18 cellular contexts compared by ENCODE assay signal in genomic region chr13:99051768-99052455, GRCh38.
DNase-seq lines count a peak whose midpoint lies in the region; ATAC-seq and TF ChIP-seq lines count a peak whose summit lies in the region.
"Had no signal": no experiment of that assay in that cellular context is flagged by ENCODE, and none has a peak within 500 bp of the region (broad histone marks: within the 10 kb centered on the region; RNA-seq: fewer than 3 reads in every experiment).

No MANE protein-coding gene starts in this region.

- H3K4ac ChIP-seq in neuronal stem cell (ENCODE audit: low read length), result no peak overlapping the region

- H3K27ac ChIP-seq in right cardiac atrium (ENCODE audit: low read length), result peak overlapping the region; percentile 48
- H3K27ac ChIP-seq in stomach, result no peak overlapping the region
- H3K27ac ChIP-seq in neuronal stem cell (replicated peaks; ENCODE audit: low read length), result no peak overlapping the region
- H3K27ac ChIP-seq: brain microvascular endothelial cell, left ventricle myocardium inferior, ovary, suprapubic skin had no signal

- peak overlapping the region; percentile 83 for H3K27ac Mint-ChIP-seq in T-helper 2 cell treated with Interferon-gamma antibody and Interleukin-4, amounts not matched to agents 5 μg/mL and 100 μg/mL, for 36 hours
- peak overlapping the region; percentile 35 for H3K27ac Mint-ChIP-seq in central memory CD8-positive, alpha-beta T cell (ENCODE audit: low read depth)
- peak overlapping the region in 1 of 2 donors; percentile 91 for H3K27ac Mint-ChIP-seq in stimulated activated naive CD8-positive, alpha-beta T cell treated with anti-CD3 and anti-CD28 coated beads, Interleukin-15, amount 100 ng/mL, for 72 hours

- H3K4me1 Mint-ChIP-seq in T-helper 2 cell treated with Interferon-gamma antibody and Interleukin-4, amounts not matched to agents 5 μg/mL and 100 μg/mL, for 36 hours (ENCODE audit: low read depth), result peaks cover 71% of the 10 kb centered on the region
- peaks cover 73% of the 10 kb centered on the region for H3K4me1 Mint-ChIP-seq in central memory CD8-positive, alpha-beta T cell
- peaks cover 93% of the 10 kb centered on the region for H3K4me1 Mint-ChIP-seq in stimulated activated naive CD8-positive, alpha-beta T cell treated with anti-CD3 and anti-CD28 coated beads, Interleukin-15, amount 100 ng/mL, for 72 hours

- H2BK12ac ChIP-seq in neuronal stem cell (ENCODE audit: low read length), result no peak overlapping the region

- no peak for ATAC-seq in right cardiac atrium
- ATAC-seq in left ventricle myocardium superior, result no peak
- peak; percentile 58 for ATAC-seq in central memory CD8-positive, alpha-beta T cell (replicated peaks; ENCODE audit: extremely low read depth, poor library complexity, severe bottlenecking)
- peak; percentile 58 for ATAC-seq in stimulated activated naive CD8-positive, alpha-beta T cell treated with anti-CD3 and anti-CD28 coated beads, Interleukin-15, amount 100 ng/mL, for 72 hours
- ATAC-seq: HepG2 had no signal

- TF ChIP-seq EP300 in stomach (IDR thresholded peaks at IDR 0.05), result no peak

- H3K27me3 ChIP-seq in right cardiac atrium (ENCODE audit: control insufficient read depth, insufficient read depth), result no peaks in the 10 kb centered on the region
- H3K27me3 ChIP-seq in stomach, result no peaks in the 10 kb centered on the region
- H3K27me3 ChIP-seq in neuronal stem cell (ENCODE audit: control insufficient read depth in 3 of 3, insufficient read depth in 3 of 3, low read depth in 1 of 3, low read length in 3 of 3), result peaks cover 0 to 4% (median 0%) of the 10 kb centered on the region in 3 experiments
- H3K27me3 ChIP-seq: brain microvascular endothelial cell, ovary, suprapubic skin had no signal

- H3K14ac ChIP-seq in neuronal stem cell (ENCODE audit: low read length), result no peak overlapping the region

- TF ChIP-seq POLR2A in stomach (IDR thresholded peaks at IDR 0.05), result no peak

- H3K4me2 ChIP-seq in neuronal stem cell (ENCODE audit: insufficient read depth, low read length, poor library complexity, severe bottlenecking), result no peak overlapping the region
- H3K4me2 ChIP-seq: SK-N-SH had no signal

- H3K9me3 ChIP-seq in right cardiac atrium (ENCODE audit: control insufficient read depth, low read length) (no peaks in the 10 kb centered on the region), stomach (no peaks in the 10 kb centered on the region), neuronal stem cell (replicated peaks in 1 of 2; ENCODE audit: control insufficient read depth in 2 of 2, insufficient read depth in 1 of 2, low read depth in 1 of 2, low read length in 2 of 2) (no peaks in the 10 kb centered on the region)
- H3K9me3 ChIP-seq: Caco-2, left ventricle myocardium inferior, ovary, SK-N-SH, suprapubic skin had no signal

- H3K18ac ChIP-seq in neuronal stem cell (ENCODE audit: low read length), result no peak overlapping the region

- TF ChIP-seq CTCF in stomach (IDR thresholded peaks at IDR 0.05), result no peak

- H3K79me1 ChIP-seq in neuronal stem cell (ENCODE audit: low read depth, low read length), result no peaks in the 10 kb centered on the region

- no peak overlapping the region for H2BK120ac ChIP-seq in neuronal stem cell (ENCODE audit: low read depth, low read length)

- H3K4me3 ChIP-seq in right cardiac atrium (ENCODE audit: low read length), result no peak overlapping the region
- H3K4me3 ChIP-seq in stomach, result no peak overlapping the region
- H3K4me3 ChIP-seq in neuronal stem cell (ENCODE audit: low read length in 2 of 2), result peak overlapping the region in 1 of 2 donors; percentile 20
- H3K4me3 ChIP-seq: left ventricle myocardium inferior, ovary, suprapubic skin had no signal

- H3K36me3 ChIP-seq in stomach (no peaks in the 10 kb centered on the region), neuronal stem cell (replicated peaks in 1 of 2; ENCODE audit: control insufficient read depth in 2 of 2, insufficient read depth in 2 of 2, low read length in 2 of 2) (no peaks in the 10 kb centered on the region)
- H3K36me3 ChIP-seq: brain microvascular endothelial cell, left ventricle myocardium inferior, ovary, suprapubic skin had no signal

- DNase-seq in right cardiac atrium, result no peak
- DNase-seq in left ventricle myocardium superior, result no peak
- DNase-seq in T-helper 2 cell treated with Interferon-gamma antibody and Interleukin-4, amounts not matched to agents 5 μg/mL and 100 μg/mL, for 36 hours (ENCODE audit: low spot score), result no peak
- no peak for DNase-seq in central memory CD8-positive, alpha-beta T cell (ENCODE audit: low spot score in 2 of 2)
- no peak for DNase-seq in stimulated activated naive CD8-positive, alpha-beta T cell treated with anti-CD3 and anti-CD28 coated beads, Interleukin-15, amount 100 ng/mL, for 72 hours
- no peak for DNase-seq in NCI-H1417 treated with DMSO at 0.1 percent for 48 hours (lab: John Stamatoyannopoulos, UW)
- DNase-seq in stomach, result no peak
- DNase-seq in neuronal stem cell (ENCODE audit: low spot score), result no peak
- DNase-seq: activated gamma-delta T cell treated with Interleukin-2 at 50 U/mL for 16 hours; brain microvascular endothelial cell; Caco-2; left ventricle myocardium inferior; NCI-H187; ovary; SK-N-SH; stimulated activated CD4-positive, alpha-beta T cell treated with anti-CD3 and anti-CD28 coated beads, Interleukin-4, amount 100 ng/mL, for 1 hour had no signal

- no peak overlapping the region for H2BK15ac ChIP-seq in neuronal stem cell (ENCODE audit: low read length)

- peaks cover 36% of the 10 kb centered on the region for H3K36me3 Mint-ChIP-seq in T-helper 2 cell treated with Interferon-gamma antibody and Interleukin-4, amounts not matched to agents 5 μg/mL and 100 μg/mL, for 36 hours (ENCODE audit: low read depth)
- H3K36me3 Mint-ChIP-seq in central memory CD8-positive, alpha-beta T cell (ENCODE audit: insufficient read depth), result peaks cover 1% of the 10 kb centered on the region

- no peaks in the 10 kb centered on the region for H3K9me3 Mint-ChIP-seq in T-helper 2 cell treated with Interferon-gamma antibody and Interleukin-4, amounts not matched to agents 5 μg/mL and 100 μg/mL, for 36 hours
- H3K9me3 Mint-ChIP-seq in central memory CD8-positive, alpha-beta T cell, result no peaks in the 10 kb centered on the region
- no peaks in the 10 kb centered on the region for H3K9me3 Mint-ChIP-seq in stimulated activated naive CD8-positive, alpha-beta T cell treated with anti-CD3 and anti-CD28 coated beads, Interleukin-15, amount 100 ng/mL, for 72 hours

- intact Hi-C loops in right cardiac atrium (cut with DNase I) (no loop called here), left ventricle myocardium superior (cut with micrococcal nuclease) (no loop called here), stomach (cut with DNase I; ENCODE audit: low total_unique reads) (no loop called here)

- H2AK5ac ChIP-seq in neuronal stem cell (ENCODE audit: low read depth, low read length), result no peak overlapping the region

- no peak overlapping the region for H2BK5ac ChIP-seq in neuronal stem cell (ENCODE audit: low read length)

- H4K8ac ChIP-seq in neuronal stem cell (ENCODE audit: low read depth, low read length), result no peak overlapping the region

- peaks cover 12% of the 10 kb centered on the region for H3K4me1 ChIP-seq in right cardiac atrium (ENCODE audit: control insufficient read depth, insufficient read depth, low read length)
- peaks cover 6 to 52% (median 21%) of the 10 kb centered on the region in 4 donors for H3K4me1 ChIP-seq in stomach
- peaks cover 0 to 3% of the 10 kb centered on the region in 2 donors for H3K4me1 ChIP-seq in neuronal stem cell (ENCODE audit: control insufficient read depth in 2 of 2, insufficient read depth in 1 of 2, low read depth in 1 of 2, low read length in 2 of 2)

- 65% methylated on average over 2 of the region's 2 CpGs for WGBS in right cardiac atrium
- 71 to 85% (median 81%) methylated on average over 2 of the region's 2 CpGs for WGBS in stomach, 5 donors
- whole genome bisulfite sequencing in neuronal stem cell (ENCODE audit: extremely low coverage in 2 of 2, insufficient read length in 2 of 2, insufficient replicate concordance in 1 of 2), 2 donors, result no CpG with 5 or more reads among the region's 2 CpGs

- no peak overlapping the region for H3K9ac ChIP-seq in neuronal stem cell (ENCODE audit: low read depth, low read length, poor library complexity)
- H3K9ac ChIP-seq: SK-N-SH had no signal

- H3K4me3 Mint-ChIP-seq in T-helper 2 cell treated with Interferon-gamma antibody and Interleukin-4, amounts not matched to agents 5 μg/mL and 100 μg/mL, for 36 hours, result peak overlapping the region; percentile 75
- peak overlapping the region; percentile 75 for H3K4me3 Mint-ChIP-seq in central memory CD8-positive, alpha-beta T cell
- peak overlapping the region; percentile 39 to 78 for H3K4me3 Mint-ChIP-seq in stimulated activated naive CD8-positive, alpha-beta T cell treated with anti-CD3 and anti-CD28 coated beads, Interleukin-15, amount 100 ng/mL, for 72 hours

- H3K23ac ChIP-seq in neuronal stem cell (ENCODE audit: low read depth, low read length, poor library complexity), result no peak overlapping the region

- no peak overlapping the region for H2AFZ ChIP-seq in neuronal stem cell (ENCODE audit: low read length)

- H4K91ac ChIP-seq in neuronal stem cell (ENCODE audit: low read depth, low read length, poor library complexity), result no peak overlapping the region

- no peaks in the 10 kb centered on the region for H3K27me3 Mint-ChIP-seq in T-helper 2 cell treated with Interferon-gamma antibody and Interleukin-4, amounts not matched to agents 5 μg/mL and 100 μg/mL, for 36 hours (ENCODE audit: low read depth)
- no peaks in the 10 kb centered on the region for H3K27me3 Mint-ChIP-seq in central memory CD8-positive, alpha-beta T cell
- no peaks in the 10 kb centered on the region for H3K27me3 Mint-ChIP-seq in stimulated activated naive CD8-positive, alpha-beta T cell treated with anti-CD3 and anti-CD28 coated beads, Interleukin-15, amount 100 ng/mL, for 72 hours

Comparison
In these comparisons a context has a peak if more than half of its experiments do, and no peak if none do; other contexts are left out.
1. ATAC-seq: peak in central memory CD8-positive, alpha-beta T cell (single experiment) and stimulated activated naive CD8-positive, alpha-beta T cell treated with anti-CD3 and anti-CD28 coated beads, Interleukin-15, amount 100 ng/mL, for 72 hours (single experiment); none in right cardiac atrium (0 of 2) and left ventricle myocardium superior (single experiment).
2. Peak in every context shown above with its lines, with median percentiles within 50 percentile points of each other: H3K4me3 Mint-ChIP-seq.